19 cellular contexts compared by ENCODE assay signal in the genomic region with DNA sequence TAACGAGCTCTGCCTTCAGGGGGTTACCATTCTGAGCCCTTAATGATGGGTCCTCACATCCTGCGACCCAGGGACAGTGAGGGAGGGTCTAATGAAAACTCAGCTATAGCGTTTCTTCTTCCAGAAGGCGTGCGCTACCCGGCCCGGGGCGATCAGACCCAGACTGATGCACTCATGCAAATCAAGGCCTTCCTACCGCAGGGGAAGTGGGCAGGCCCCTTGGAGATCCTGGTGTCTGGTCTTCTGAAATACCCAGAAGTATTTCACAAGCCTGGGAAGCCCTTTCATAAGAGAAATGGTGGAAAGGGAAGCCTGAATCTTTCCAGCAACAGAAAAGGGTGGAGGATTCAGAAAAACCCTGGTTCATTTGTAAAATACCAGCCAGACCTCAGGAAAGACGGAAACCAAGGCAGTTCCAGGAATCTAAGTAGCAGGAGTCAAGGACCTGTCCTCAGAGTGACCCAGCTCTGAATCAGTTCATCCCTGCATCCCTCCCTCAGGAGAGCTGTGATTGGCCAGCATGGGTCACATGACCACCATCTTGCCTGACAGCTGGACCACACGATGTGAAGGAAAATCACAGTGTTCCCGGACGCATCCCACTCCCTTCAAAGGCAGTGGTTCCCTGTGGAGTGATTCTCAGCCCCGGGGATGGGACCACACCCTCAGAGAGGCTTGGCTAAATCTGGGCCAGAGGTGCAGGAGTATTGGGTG. TPM values are rescaled to one million over a fixed set of nuclear protein-coding genes. Genes with fewer than 3 reads are reported as not detected.
A peak's percentile ranks its signal among the peaks of the same experiment; 100 is the strongest.
DNase-seq lines count a peak whose midpoint lies in the region; ATAC-seq, FAIRE-seq and TF ChIP-seq lines count a peak whose summit lies in the region.
"Had no signal": no experiment of that assay in that cellular context is flagged by ENCODE, and none has a peak within 500 bp of the region (broad histone marks: within the 10 kb centered on the region; RNA-seq: fewer than 3 reads in every experiment).

No MANE protein-coding gene starts in this region.

- TF ChIP-seq RAD21 in HepG2 (CRISPR knock-in tag; IDR thresholded peaks at IDR 0.05) = no peak

- H3K27me3 Mint-ChIP-seq in WTC11 (ENCODE audit: low read depth) = no peaks in the 10 kb centered on the region
- H3K27me3 Mint-ChIP-seq: effector memory CD8-positive, alpha-beta T cell had no signal

- peak; percentile 19 for DNase-seq in HCEC 1CT
- DNase-seq in WTC11 (ENCODE audit: low spot score) = peak; percentile 53
- no peak for DNase-seq in HepG2 (ENCODE audit: low spot score)
- DNase-seq in retina = no peak
- DNase-seq in DMS79 treated with DMSO at 0.1 percent for 48 hours (lab: John Stamatoyannopoulos, UW) = no peak
- no peak for DNase-seq in ACHN
- DNase-seq: activated CD8-positive, alpha-beta T cell treated with anti-CD3 and anti-CD28 coated beads for 36 hours; activated effector memory CD4-positive, alpha-beta T cell treated with anti-CD3 and anti-CD28 coated beads, Interleukin-2, amount 50 U/mL, for 16 hours; CD8-positive, alpha-beta memory T cell; effector memory CD8-positive, alpha-beta T cell; KG1; natural killer cell; NCI-H2107; stomach; T1000 had no signal

- CTCF ChIA-PET in WTC11 (lab: Charles Lee) = interaction anchor here (2.5 kb wide), 1 partner anchor 14 kb away, joined by 8 read pairs; no protein-coding TSS in a partner anchor
- CTCF ChIA-PET in HepG2 (lab: Yijun Ruan, JAX; ENCODE audit: low intra/inter-chr PET ratio, low total read pairs) = no interaction called here

- H3K9me3 ChIP-seq in BLaER1 (no peaks in the 10 kb centered on the region), HepG2 (ENCODE audit: low read length) (no peaks in the 10 kb centered on the region)
- H3K9me3 ChIP-seq: breast epithelium, gastroesophageal sphincter, stomach had no signal

- POLR2A ChIA-PET in WTC11 (lab: Charles Lee) (no interaction called here), HepG2 (lab: Yijun Ruan, JAX) (interaction anchor here (1.0 kb wide), 1 partner anchor 13 kb away, joined by 3 read pairs; no protein-coding TSS in a partner anchor)

- BruUV-seq in HepG2 (replicated peaks; lab: Mats Ljungman, UMichigan) = no TSS peak

- peaks cover 4% of the 10 kb centered on the region; the same call in 1 of the 2 replicates for H4K20me1 ChIP-seq in BLaER1
- H4K20me1 ChIP-seq in HepG2 (ENCODE audit: insufficient read depth, low read length) = no peaks in the 10 kb centered on the region

- TF ChIP-seq POLR2A in HepG2 (IDR thresholded peaks at IDR 0.05; ENCODE audit: insufficient read depth in 1 of 2, low read depth in 2 of 2, low read length in 2 of 2) = no peak

- H3K4me1 ChIP-seq in BLaER1 = peaks cover 29% of the 10 kb centered on the region
- H3K4me1 ChIP-seq in HepG2 (ENCODE audit: insufficient read depth, low read length) = peaks cover 9% of the 10 kb centered on the region; the same call in 1 of the 2 replicates
- H3K4me1 ChIP-seq: breast epithelium, gastroesophageal sphincter, stomach had no signal

- in situ Hi-C loops in HepG2 (cut with HindIII; ENCODE audit: extremely low pct_ligation_motif_present, low pct_unique_long_range_greater_than_20kb) = loop anchor here (25.0 kb wide), 1 partner anchor 769 kb away; the partner anchor contains the start of gene ZNF133
- in situ Hi-C loops in ACHN (cut with HindIII; ENCODE audit: low pct_ligation_motif_present, low pct_unique_long_range_greater_than_20kb, low sequenced_read_pairs) = no loop called here

- no peaks in the 10 kb centered on the region for H3K36me3 Mint-ChIP-seq in WTC11
- H3K36me3 Mint-ChIP-seq: CD8-positive, alpha-beta memory T cell; natural killer cell had no signal

- no peak for FAIRE-seq in HepG2 (lab: Jason Lieb, UNC)

- H2AFZ ChIP-seq in HepG2 (ENCODE audit: low read length) = no peak overlapping the region

- H3K79me2 ChIP-seq in HepG2 (ENCODE audit: insufficient read depth, low read length) = no peaks in the 10 kb centered on the region

- H3K9ac ChIP-seq in BLaER1 (no peak overlapping the region), HepG2 (ENCODE audit: insufficient read depth, low read depth, low read length) (no peak overlapping the region)

- H3K4me2 ChIP-seq in BLaER1 = peak overlapping the region; percentile 65
- H3K4me2 ChIP-seq in HepG2 (ENCODE audit: low read depth, low read length) = no peak overlapping the region

- TF ChIP-seq CTCF in WTC11 (IDR thresholded peaks at IDR 0.05) (no peak), HepG2 (CRISPR knock-in tag; IDR thresholded peaks at IDR 0.05) (no peak)

- peaks cover 8% of the 10 kb centered on the region for H3K9me3 Mint-ChIP-seq in WTC11
- H3K9me3 Mint-ChIP-seq: activated CD8-positive, alpha-beta T cell treated with anti-CD3 and anti-CD28 coated beads for 36 hours; CD8-positive, alpha-beta memory T cell; effector memory CD8-positive, alpha-beta T cell; natural killer cell had no signal

- H3K36me3 ChIP-seq in BLaER1 (no peaks in the 10 kb centered on the region), HepG2 (replicated peaks in 1 of 2; ENCODE audit: control insufficient read depth in 1 of 2, insufficient read depth in 2 of 2, low read length in 2 of 2) (no peaks in the 10 kb centered on the region)
- H3K36me3 ChIP-seq: breast epithelium, gastroesophageal sphincter, stomach had no signal

- intact Hi-C loops in HepG2 (cut with micrococcal nuclease; ENCODE audit: unreplicated experiment) = no loop called here

- no peak overlapping the region for H3K27ac ChIP-seq in BLaER1
- no peak overlapping the region for H3K27ac ChIP-seq in HepG2 (ENCODE audit: extremely low read length, insufficient read depth, low read length)
- H3K27ac ChIP-seq: breast epithelium, gastroesophageal sphincter, stomach had no signal

- peak; percentile 49; the same call in 1 of the 2 replicates for ATAC-seq in WTC11
- ATAC-seq in HepG2 = no peak
- ATAC-seq in GM21576 (IDR thresholded peaks at IDR 0.05; ENCODE audit: unreplicated experiment) = no peak
- ATAC-seq: activated CD8-positive, alpha-beta T cell treated with anti-CD3 and anti-CD28 coated beads for 36 hours; effector memory CD8-positive, alpha-beta T cell; gastroesophageal sphincter; natural killer cell had no signal

- 40% methylated on average over 14 of the region's 14 CpGs for WGBS in HepG2 (ENCODE audit: low lambda C conversion rate)

- peaks cover 5% of the 10 kb centered on the region for H3K4me1 Mint-ChIP-seq in WTC11

- no peak overlapping the region for H3K4me3 Mint-ChIP-seq in WTC11
- H3K4me3 Mint-ChIP-seq: activated CD8-positive, alpha-beta T cell treated with anti-CD3 and anti-CD28 coated beads for 36 hours; effector memory CD8-positive, alpha-beta T cell; natural killer cell had no signal

- no peak overlapping the region for H3K4me3 ChIP-seq in BLaER1
- no peak overlapping the region for H3K4me3 ChIP-seq in HepG2 (replicated peaks in 1 of 3; ENCODE audit: insufficient read depth in 1 of 3, low read depth in 2 of 3, low read length in 3 of 3)
- H3K4me3 ChIP-seq: breast epithelium, gastroesophageal sphincter, stomach had no signal

- TF ChIP-seq EP300 in HepG2 (IDR thresholded peaks at IDR 0.05; ENCODE audit: low read depth in 2 of 2, low read length in 2 of 2) = no peak
- no peak for TF ChIP-seq EP300 in HepG2 (CRISPR knock-in tag; IDR thresholded peaks at IDR 0.05; ENCODE audit: borderline replicate concordance)

- H3K27me3 ChIP-seq in BLaER1 = peaks cover 35% of the 10 kb centered on the region
- H3K27me3 ChIP-seq in HepG2 (ENCODE audit: control insufficient read depth in 1 of 2, insufficient read depth in 2 of 2, low read length in 2 of 2) = peaks cover 4 to 50% of the 10 kb centered on the region in 2 experiments; a peak in 4 of 5 replicates
- H3K27me3 ChIP-seq: breast epithelium, gastroesophageal sphincter, stomach had no signal

- H3K27ac Mint-ChIP-seq in WTC11 = no peak overlapping the region
- H3K27ac Mint-ChIP-seq: activated CD8-positive, alpha-beta T cell treated with anti-CD3 and anti-CD28 coated beads for 36 hours; CD8-positive, alpha-beta memory T cell; effector memory CD8-positive, alpha-beta T cell; natural killer cell had no signal

RNA-seq across cellular contexts. Expression of gene BFSP1, which starts 12.7 kb away (rescaled TPM):
- 1.9 to 3.0 TPM (median 2.7 TPM) in 3 replicates for total RNA-seq in WTC11 (2021)
- total RNA-seq in HepG2 (2016; rRNA removed; fragmentation: Illumina TruSeq; extraction: Trizol) = 0.22 and 0.36 TPM in 2 replicates
- total RNA-seq in HepG2 (2016; cell fraction: cytosol; rRNA removed; fragmentation: Illumina TruSeq; extraction: Trizol; ENCODE audit: low read depth) = 0.30 TPM in 1 of 2 replicates, not detected in the other
- total RNA-seq in HepG2 (2016; cell fraction: insoluble cytoplasmic fraction; rRNA removed; fragmentation: Illumina TruSeq; extraction: Trizol) = 0.30 and 0.79 TPM in 2 replicates
- 0.28 and 0.34 TPM in 2 replicates for total RNA-seq in HepG2 (2016; cell fraction: membrane; rRNA removed; fragmentation: Illumina TruSeq; extraction: Trizol)
- total RNA-seq in HepG2 (2016; cell fraction: nucleus; rRNA removed; fragmentation: Illumina TruSeq; extraction: Trizol) = 0.19 and 0.44 TPM in 2 replicates
- 0.24 and 0.26 TPM in 2 replicates for polyA plus RNA-seq in HepG2 (2011; rRNA removed)
- 0.28 and 0.32 TPM in 2 replicates for polyA plus RNA-seq in HepG2 (2011; cell fraction: cytosol; rRNA removed)
- 0.11 and 0.23 TPM in 2 replicates for polyA plus RNA-seq in HepG2 (2011; cell fraction: nucleus; rRNA removed)
- 0.15 and 0.31 TPM in 2 replicates for polyA plus RNA-seq in HepG2 (2012)
- 0.11 and 0.23 TPM in 2 replicates for polyA plus RNA-seq in HepG2 (2016; cell fraction: cytosol; fragmentation: Illumina TruSeq; extraction: Trizol; ENCODE audit: low read depth)
- 0.26 and 0.56 TPM in 2 replicates for polyA plus RNA-seq in HepG2 (2016; cell fraction: insoluble cytoplasmic fraction; fragmentation: Illumina TruSeq; extraction: Trizol; ENCODE audit: low read depth)
- polyA plus RNA-seq in HepG2 (2016; cell fraction: membrane; fragmentation: Illumina TruSeq; extraction: Trizol; ENCODE audit: low read depth) = 0.26 and 0.31 TPM in 2 replicates
- polyA plus RNA-seq in HepG2 (2016; cell fraction: nucleus; fragmentation: Illumina TruSeq; extraction: Trizol; ENCODE audit: insufficient read depth, low read depth) = 0.21 and 0.27 TPM in 2 replicates
- 0.42 and 1.2 TPM in 2 replicates for polyA minus RNA-seq in HepG2 (2011; rRNA and poly(A)+ RNA removed; ENCODE audit: low replicate concordance)
- polyA minus RNA-seq in HepG2 (2011; cell fraction: cytosol; rRNA and poly(A)+ RNA removed) = not detected in 2 replicates
- polyA minus RNA-seq in HepG2 (2011; cell fraction: nucleus; rRNA and poly(A)+ RNA removed) = 0.25 TPM in 1 of 2 replicates, not detected in the other

RNA-seq across cellular contexts. Expression of gene DSTN, which starts 51.4 kb away (rescaled TPM):
- total RNA-seq in WTC11 (2021) = 145 to 153 TPM (median 149 TPM) in 3 replicates
- total RNA-seq in HepG2 (2016; rRNA removed; fragmentation: Illumina TruSeq; extraction: Trizol) = 106 and 164 TPM in 2 replicates
- 28.2 and 36.3 TPM in 2 replicates for total RNA-seq in HepG2 (2016; cell fraction: cytosol; rRNA removed; fragmentation: Illumina TruSeq; extraction: Trizol; ENCODE audit: low read depth)
- 120 and 172 TPM in 2 replicates for total RNA-seq in HepG2 (2016; cell fraction: insoluble cytoplasmic fraction; rRNA removed; fragmentation: Illumina TruSeq; extraction: Trizol)
- total RNA-seq in HepG2 (2016; cell fraction: membrane; rRNA removed; fragmentation: Illumina TruSeq; extraction: Trizol) = 94.4 and 96.0 TPM in 2 replicates
- 46.1 and 50.0 TPM in 2 replicates for total RNA-seq in HepG2 (2016; cell fraction: nucleus; rRNA removed; fragmentation: Illumina TruSeq; extraction: Trizol)
- polyA plus RNA-seq in HepG2 (2011; rRNA removed) = 21.8 and 27.6 TPM in 2 replicates
- 11.0 and 20.0 TPM in 2 replicates for polyA plus RNA-seq in HepG2 (2011; cell fraction: cytosol; rRNA removed)
- 8.1 and 11.6 TPM in 2 replicates for polyA plus RNA-seq in HepG2 (2011; cell fraction: nucleus; rRNA removed)
- polyA plus RNA-seq in HepG2 (2012) = 74.6 and 95.1 TPM in 2 replicates
- 77.0 and 95.4 TPM in 2 replicates for polyA plus RNA-seq in HepG2 (2016; cell fraction: cytosol; fragmentation: Illumina TruSeq; extraction: Trizol; ENCODE audit: low read depth)
- polyA plus RNA-seq in HepG2 (2016; cell fraction: insoluble cytoplasmic fraction; fragmentation: Illumina TruSeq; extraction: Trizol; ENCODE audit: low read depth) = 263 and 281 TPM in 2 replicates
- polyA plus RNA-seq in HepG2 (2016; cell fraction: membrane; fragmentation: Illumina TruSeq; extraction: Trizol; ENCODE audit: low read depth) = 120 and 139 TPM in 2 replicates
- polyA plus RNA-seq in HepG2 (2016; cell fraction: nucleus; fragmentation: Illumina TruSeq; extraction: Trizol; ENCODE audit: insufficient read depth, low read depth) = 108 and 109 TPM in 2 replicates
- 1.3 and 4.9 TPM in 2 replicates for polyA minus RNA-seq in HepG2 (2011; rRNA and poly(A)+ RNA removed; ENCODE audit: low replicate concordance)
- polyA minus RNA-seq in HepG2 (2011; cell fraction: cytosol; rRNA and poly(A)+ RNA removed) = 15.3 and 15.9 TPM in 2 replicates
- 5.8 and 7.6 TPM in 2 replicates for polyA minus RNA-seq in HepG2 (2011; cell fraction: nucleus; rRNA and poly(A)+ RNA removed)

Comparison
In these comparisons a context has a peak if more than half of its experiments do, and no peak if none do; other contexts are left out.
1. DNase-seq: peak in HCEC 1CT (single experiment) and WTC11 (single experiment); none in HepG2 (single experiment), retina (single experiment), DMS79 treated with DMSO at 0.1 percent for 48 hours (single experiment) and ACHN (single experiment).